Comparison of ENCODE assay signal across 8 cellular contexts in the genomic region with DNA sequence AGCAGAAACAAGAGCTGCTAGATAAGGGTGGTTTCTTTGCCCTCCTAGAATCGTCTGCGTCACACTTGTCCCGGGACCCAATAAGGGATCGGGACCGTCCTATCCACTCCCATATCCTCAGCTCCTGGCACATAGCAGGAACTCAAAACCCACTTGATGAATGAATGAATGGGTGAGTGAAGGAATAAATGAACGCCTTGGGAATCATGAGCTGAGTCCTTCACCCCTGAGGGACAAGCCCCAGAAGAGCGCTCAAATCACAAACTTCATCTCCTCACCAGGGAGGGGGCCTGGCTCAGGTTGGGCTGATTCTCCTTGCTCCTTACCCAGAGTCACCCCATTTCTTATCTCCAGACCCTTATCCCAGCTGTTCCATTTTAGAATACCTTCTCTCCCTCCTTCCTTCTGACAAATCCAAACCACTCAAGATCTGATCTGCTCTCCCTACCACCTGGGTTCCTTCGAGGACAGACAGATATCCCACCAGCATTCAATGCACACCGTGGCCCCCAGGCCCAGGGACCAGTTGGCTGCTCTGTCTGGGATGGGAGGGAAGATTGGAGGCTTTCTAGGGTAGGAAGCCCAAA. TPM values are rescaled to one million over a fixed set of nuclear protein-coding genes. Genes with fewer than 3 reads are reported as not detected.
DNase-seq lines count a peak whose midpoint lies in the region; ATAC-seq and TF ChIP-seq lines count a peak whose summit lies in the region.

No MANE protein-coding gene starts in this region.

- POLR2A ChIA-PET in CD4-positive, alpha-beta T cell (lab: Charles Lee), result interaction anchor here (0.6 to 7.5 kb wide), 9 partner anchors 10 to 102 kb away, joined by 3 to 163 read pairs (median 4); a partner anchor contains a TSS

- peak overlapping the region; percentile 85 for H3K4me3 ChIP-seq in NT2/D1 (ENCODE audit: insufficient read length, low read depth)
- H3K4me3 ChIP-seq in epithelial cell of esophagus (ENCODE audit: low read length), result peak overlapping the region; percentile 71
- H3K4me3 ChIP-seq in neural cell (ENCODE audit: low read length), result peak overlapping the region; percentile 68

- no peak for ATAC-seq in CD4-positive, alpha-beta T cell (ENCODE audit: poor library complexity)

- H3K36me3 ChIP-seq in NT2/D1 (ENCODE audit: insufficient read depth, insufficient read length, low read length), result no peaks in the 10 kb centered on the region
- H3K36me3 ChIP-seq in neural cell (ENCODE audit: insufficient read depth, low read length), result no peaks in the 10 kb centered on the region

- no peaks in the 10 kb centered on the region for H4K20me1 ChIP-seq in neural cell (ENCODE audit: insufficient read depth)

- H3K4me2 ChIP-seq in neural cell (ENCODE audit: low read length), result no peak overlapping the region

- no peaks in the 10 kb centered on the region for H3K27me3 ChIP-seq in CD4-positive, alpha-beta T cell (ENCODE audit: control insufficient read depth, insufficient read depth, low read length)
- peaks cover 48% of the 10 kb centered on the region for H3K27me3 ChIP-seq in NT2/D1 (ENCODE audit: insufficient read depth, insufficient read length)
- peaks cover 21% of the 10 kb centered on the region for H3K27me3 ChIP-seq in neural cell (ENCODE audit: insufficient read depth, low read depth, low read length)

- intact Hi-C loops in CD4-positive, alpha-beta T cell (cut with DNase I, micrococcal nuclease), result loop anchor here (5.0 kb wide), 2 partner anchors 50 to 100 kb away; a partner anchor contains a TSS

- TF ChIP-seq RAD21 in neural cell (conservative IDR thresholded peaks at IDR 0.05), result no peak

- no peak for TF ChIP-seq CTCF in CD4-positive, alpha-beta T cell (IDR thresholded peaks at IDR 0.05)
- TF ChIP-seq CTCF in epithelial cell of esophagus (IDR thresholded peaks at IDR 0.05; ENCODE audit: insufficient read depth, low read depth, low read length, missing control alignments) (no peak), neural cell (IDR thresholded peaks at IDR 0.05; ENCODE audit: poor library complexity, severe bottlenecking) (no peak)

- H3K79me2 ChIP-seq in neural cell (replicated peaks; ENCODE audit: insufficient read depth, low read length), result no peaks in the 10 kb centered on the region

- H3K36me3 Mint-ChIP-seq in CD4-positive, alpha-beta T cell (ENCODE audit: low read depth), result peaks cover 10% of the 10 kb centered on the region

- TF ChIP-seq EP300 in neural cell (conservative IDR thresholded peaks at IDR 0.05; ENCODE audit: poor library complexity, severe bottlenecking), result no peak

- H3F3A ChIP-seq in neural cell (ENCODE audit: insufficient read depth, low read length, poor library complexity, severe bottlenecking), result no peaks in the 10 kb centered on the region

- H3K27ac Mint-ChIP-seq in CD4-positive, alpha-beta T cell, result peak overlapping the region; percentile 90

- H3K9ac ChIP-seq in NT2/D1 (ENCODE audit: insufficient read length, low read depth) (peak overlapping the region; percentile 86), neural cell (ENCODE audit: low read length) (no peak overlapping the region)

- peaks cover 47% of the 10 kb centered on the region for H3K4me1 Mint-ChIP-seq in CD4-positive, alpha-beta T cell (ENCODE audit: low read depth)

- no peaks in the 10 kb centered on the region for H3K9me3 ChIP-seq in CD4-positive, alpha-beta T cell (ENCODE audit: control insufficient read depth, low read length)
- H3K9me3 ChIP-seq in NT2/D1 (ENCODE audit: insufficient read depth, low read length) (no peaks in the 10 kb centered on the region), neural cell (ENCODE audit: low read length) (no peaks in the 10 kb centered on the region)

- no peak for DNase-seq in CD4-positive, alpha-beta T cell
- DNase-seq in NT2/D1 (ENCODE audit: low read depth, low spot score), result no peak
- DNase-seq in epithelial cell of esophagus (ENCODE audit: low read depth), result no peak
- DNase-seq in DMS153 treated with DMSO at 0.1 percent for 48 hours (lab: John Stamatoyannopoulos, UW; ENCODE audit: unreplicated experiment), result no peak
- no peak for DNase-seq in middle frontal gyrus (ENCODE audit: extremely low spot score, low spot score)
- no peak for DNase-seq in islet precursor cell
- DNase-seq in dermis blood vessel endothelial cell, result no peak

- CTCF ChIA-PET in CD4-positive, alpha-beta T cell (lab: Charles Lee), result interaction anchor here (1.2 to 4.2 kb wide), 2 partner anchors 12 to 84 kb away, joined by 3 to 20 read pairs; a partner anchor contains a TSS

- H2AFZ ChIP-seq in neural cell (ENCODE audit: low read depth, low read length), result no peak overlapping the region

- no peaks in the 10 kb centered on the region for H3K9me2 ChIP-seq in neural cell (ENCODE audit: insufficient read depth, low read length)

- peaks cover 29% of the 10 kb centered on the region for H3K4me1 ChIP-seq in NT2/D1 (ENCODE audit: insufficient read depth, insufficient read length)

- no peaks in the 10 kb centered on the region for H3K9me3 Mint-ChIP-seq in CD4-positive, alpha-beta T cell

- peak overlapping the region; percentile 48 for H3K27ac ChIP-seq in CD4-positive, alpha-beta T cell (ENCODE audit: low read depth, low read length)
- H3K27ac ChIP-seq in neural cell (ENCODE audit: low read length), result no peak overlapping the region

- no peaks in the 10 kb centered on the region for H3K27me3 Mint-ChIP-seq in CD4-positive, alpha-beta T cell

- H3K4me3 Mint-ChIP-seq in CD4-positive, alpha-beta T cell, result peak overlapping the region; percentile 96

TF ChIP-seq in neural cell, 6 proteins besides CTCF, POLR2A, EP300 and RAD21:
- TF ChIP-seq POLR2AphosphoS5 (IDR thresholded peaks at IDR 0.05) (no peak), EZH2 (IDR thresholded peaks at IDR 0.05; ENCODE audit: borderline replicate concordance, insufficient read depth, low read length, poor library complexity, severe bottlenecking) (no peak), TAF1 (IDR thresholded peaks at IDR 0.05; ENCODE audit: low read depth) (no peak), SMC3 (conservative IDR thresholded peaks at IDR 0.05; ENCODE audit: poor library complexity) (no peak), MXI1 (conservative IDR thresholded peaks at IDR 0.05; ENCODE audit: poor library complexity, severe bottlenecking) (no peak)
- TF ChIP-seq, protein P1, sequence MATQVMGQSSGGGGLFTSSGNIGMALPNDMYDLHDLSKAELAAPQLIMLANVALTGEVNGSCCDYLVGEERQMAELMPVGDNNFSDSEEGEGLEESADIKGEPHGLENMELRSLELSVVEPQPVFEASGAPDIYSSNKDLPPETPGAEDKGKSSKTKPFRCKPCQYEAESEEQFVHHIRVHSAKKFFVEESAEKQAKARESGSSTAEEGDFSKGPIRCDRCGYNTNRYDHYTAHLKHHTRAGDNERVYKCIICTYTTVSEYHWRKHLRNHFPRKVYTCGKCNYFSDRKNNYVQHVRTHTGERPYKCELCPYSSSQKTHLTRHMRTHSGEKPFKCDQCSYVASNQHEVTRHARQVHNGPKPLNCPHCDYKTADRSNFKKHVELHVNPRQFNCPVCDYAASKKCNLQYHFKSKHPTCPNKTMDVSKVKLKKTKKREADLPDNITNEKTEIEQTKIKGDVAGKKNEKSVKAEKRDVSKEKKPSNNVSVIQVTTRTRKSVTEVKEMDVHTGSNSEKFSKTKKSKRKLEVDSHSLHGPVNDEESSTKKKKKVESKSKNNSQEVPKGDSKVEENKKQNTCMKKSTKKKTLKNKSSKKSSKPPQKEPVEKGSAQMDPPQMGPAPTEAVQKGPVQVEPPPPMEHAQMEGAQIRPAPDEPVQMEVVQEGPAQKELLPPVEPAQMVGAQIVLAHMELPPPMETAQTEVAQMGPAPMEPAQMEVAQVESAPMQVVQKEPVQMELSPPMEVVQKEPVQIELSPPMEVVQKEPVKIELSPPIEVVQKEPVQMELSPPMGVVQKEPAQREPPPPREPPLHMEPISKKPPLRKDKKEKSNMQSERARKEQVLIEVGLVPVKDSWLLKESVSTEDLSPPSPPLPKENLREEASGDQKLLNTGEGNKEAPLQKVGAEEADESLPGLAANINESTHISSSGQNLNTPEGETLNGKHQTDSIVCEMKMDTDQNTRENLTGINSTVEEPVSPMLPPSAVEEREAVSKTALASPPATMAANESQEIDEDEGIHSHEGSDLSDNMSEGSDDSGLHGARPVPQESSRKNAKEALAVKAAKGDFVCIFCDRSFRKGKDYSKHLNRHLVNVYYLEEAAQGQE (IDR thresholded peaks at IDR 0.05; ENCODE audit: borderline replicate concordance), result no peak

RNA-seq across cellular contexts. Expression of a gene that starts 0.6 kb away (rescaled TPM):
- total RNA-seq in CD4-positive, alpha-beta T cell, result 1 to 10 TPM; 6.7 to 7.8 TPM
- polyA plus RNA-seq in neural cell, result 0.41 and 1.2 TPM in 2 replicates
- 0.73 and 0.81 TPM in 2 replicates for polyA minus RNA-seq in neural cell
- total RNA-seq in dermis blood vessel endothelial cell, result 13.4 and 19.6 TPM in 2 replicates

RNA-seq across cellular contexts. Expression of a gene that starts 13.1 kb away (rescaled TPM):
- 10 to 100 TPM; 27.1 to 29.6 TPM for total RNA-seq in CD4-positive, alpha-beta T cell
- polyA plus RNA-seq in neural cell, result 9.6 and 9.9 TPM in 2 replicates
- polyA minus RNA-seq in neural cell, result 7.1 and 10.0 TPM in 2 replicates
- 24.1 and 26.4 TPM in 2 replicates for total RNA-seq in dermis blood vessel endothelial cell

RNA-seq across cellular contexts. Expression of a gene that starts 51.0 kb away (rescaled TPM):
- total RNA-seq in CD4-positive, alpha-beta T cell, result 10 to 100 TPM; 10.1 to 12.4 TPM
- polyA plus RNA-seq in neural cell, result 80.7 and 88.4 TPM in 2 replicates
- polyA minus RNA-seq in neural cell, result 92.1 and 102 TPM in 2 replicates
- total RNA-seq in dermis blood vessel endothelial cell, result 36.2 and 42.3 TPM in 2 replicates

RNA-seq across cellular contexts. Expression of a gene that starts 54.5 kb away (rescaled TPM):
- total RNA-seq in CD4-positive, alpha-beta T cell, result not detected
- not detected in 2 replicates for polyA plus RNA-seq in neural cell
- polyA minus RNA-seq in neural cell, result not detected in 2 replicates
- total RNA-seq in dermis blood vessel endothelial cell, result 0.34 TPM in 1 of 2 replicates, not detected in the other
